Comparison of ENCODE assay signal across 14 cellular contexts in the genomic region with DNA sequence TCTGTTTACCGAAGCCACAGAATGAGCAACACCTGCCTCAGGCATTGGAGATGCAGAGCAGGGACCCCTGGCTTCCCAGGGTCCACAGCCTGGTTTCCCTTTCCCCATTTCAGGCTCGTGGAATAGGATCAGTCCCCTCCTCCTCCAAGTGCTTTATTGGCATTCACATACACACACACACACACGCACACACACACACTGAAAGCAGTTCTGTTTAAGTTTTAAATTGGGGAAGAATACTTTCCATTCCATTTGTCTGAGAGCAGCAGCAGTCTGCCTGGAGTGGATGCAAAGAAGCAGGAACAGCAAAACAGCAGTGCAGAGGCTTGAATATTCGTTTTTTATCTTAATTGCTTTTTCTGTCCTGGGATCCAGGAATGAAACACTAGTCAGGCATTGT. TPM values are rescaled to one million over a fixed set of nuclear protein-coding genes. Genes with fewer than 3 reads are reported as not detected.
DNase-seq lines count a peak whose midpoint lies in the region; ATAC-seq and TF ChIP-seq lines count a peak whose summit lies in the region.
"Had no signal": no experiment of that assay in that cellular context is flagged by ENCODE, and none has a peak within 500 bp of the region (broad histone marks: within the 10 kb centered on the region; RNA-seq: fewer than 3 reads in every experiment).

No MANE protein-coding gene starts in this region.

- peaks cover 21% of the 10 kb centered on the region for H3K4me1 ChIP-seq in GM23248 (ENCODE audit: insufficient read depth)

- H3K27ac ChIP-seq in GM23248 (no peak overlapping the region), coronary artery (peak overlapping the region; percentile 21 to 85)
- H3K27ac ChIP-seq: RWPE1 had no signal

- no peak overlapping the region for H2AFZ ChIP-seq in GM23248

- no peaks in the 10 kb centered on the region for H3K9me3 ChIP-seq in GM23248 (ENCODE audit: low read depth)

- ATAC-seq in naive thymus-derived CD8-positive, alpha-beta T cell = no peak
- no peak for ATAC-seq in HG02981 (IDR thresholded peaks at IDR 0.05; ENCODE audit: unreplicated experiment)
- ATAC-seq: stimulated activated memory B cell treated with anti-CD40 and anti-IgM and Interleukin-4, amounts not matched to agents 10 μg/mL and 1 μg/mL and 100 μg/mL, for 72 hours; WTC11 had no signal

- H3K79me2 ChIP-seq in GM23248 (ENCODE audit: insufficient read depth) = peaks cover 11% of the 10 kb centered on the region

- H3F3A ChIP-seq in GM23248 (ENCODE audit: insufficient read depth) = peaks cover 10% of the 10 kb centered on the region; the same call in 1 of the 2 replicates

- H3K4me3 Mint-ChIP-seq in naive thymus-derived CD8-positive, alpha-beta T cell = peak overlapping the region in 9 of 10 donors; percentile 12 to 96 (median 86)
- H3K4me3 Mint-ChIP-seq: memory B cell; stimulated activated memory B cell treated with anti-CD40 and anti-IgM and Interleukin-4, amounts not matched to agents 10 μg/mL and 1 μg/mL and 100 μg/mL, for 72 hours; WTC11 had no signal

- H3K36me3 Mint-ChIP-seq in naive thymus-derived CD8-positive, alpha-beta T cell = peaks cover 0 to 33% (median 8%) of the 10 kb centered on the region in 3 donors
- H3K36me3 Mint-ChIP-seq: WTC11 had no signal

- H3K27ac Mint-ChIP-seq in naive thymus-derived CD8-positive, alpha-beta T cell = peak overlapping the region; percentile 92 to 99 (median 98)
- H3K27ac Mint-ChIP-seq: memory B cell; stimulated activated memory B cell treated with anti-CD40 and anti-IgM and Interleukin-4, amounts not matched to agents 10 μg/mL and 1 μg/mL and 100 μg/mL, for 72 hours; WTC11 had no signal

- in situ Hi-C loops in GM23248 (cut with MboI) = no loop called here

- DNase-seq in AG08396 (ENCODE audit: low spot score) (peak; percentile 73), GM23248 (peak; percentile 58), coronary artery (ENCODE audit: low spot score) (no peak), HuH-7 (ENCODE audit: low spot score) (no peak), cerebellar nuclear complex (lab: John Stamatoyannopoulos, UW) (no peak), NAMALWA (ENCODE audit: low spot score) (no peak)
- no peak for DNase-seq in naive thymus-derived CD8-positive, alpha-beta T cell
- DNase-seq: NCI-H2171 had no signal

- POLR2A ChIA-PET in naive thymus-derived CD8-positive, alpha-beta T cell (lab: Charles Lee) = interaction anchor here (2.7 to 22.6 kb wide), 4 partner anchors 5 to 75 kb away, joined by 9 to 462 read pairs (median 337); partner anchors contain the start of genes AMIGO1, CYB561D1, GPR61 and PSMA5

- peaks cover 0 to 7% (median 0%) of the 10 kb centered on the region in 9 donors for H3K9me3 Mint-ChIP-seq in naive thymus-derived CD8-positive, alpha-beta T cell
- H3K9me3 Mint-ChIP-seq: memory B cell; stimulated activated memory B cell treated with anti-CD40 and anti-IgM and Interleukin-4, amounts not matched to agents 10 μg/mL and 1 μg/mL and 100 μg/mL, for 72 hours; WTC11 had no signal

- TF ChIP-seq CTCF in coronary artery (IDR thresholded peaks at IDR 0.05) = no peak

- H3K27me3 Mint-ChIP-seq in naive thymus-derived CD8-positive, alpha-beta T cell = no peaks in the 10 kb centered on the region
- H3K27me3 Mint-ChIP-seq: memory B cell; stimulated activated memory B cell treated with anti-CD40 and anti-IgM and Interleukin-4, amounts not matched to agents 10 μg/mL and 1 μg/mL and 100 μg/mL, for 72 hours had no signal

- peaks cover 45 to 93% (median 91%) of the 10 kb centered on the region in 4 donors for H3K4me1 Mint-ChIP-seq in naive thymus-derived CD8-positive, alpha-beta T cell

- WGBS in GM23248 (ENCODE audit: low coverage in 1 of 2, low lambda C conversion rate in 2 of 2, missing lambda C conversion rate in 2 of 2), 2 experiments = 31 to 42% methylated on average over 4 of the region's 4 CpGs

- 0 out of 2 replicates have a peak, but pooled peaks cover 5% of the 10 kb centered on the region for H3K36me3 ChIP-seq in GM23248 (ENCODE audit: low read depth)

- no peak overlapping the region for H3K9ac ChIP-seq in GM23248

- no peaks in the 10 kb centered on the region for H3K9me2 ChIP-seq in GM23248 (ENCODE audit: insufficient read depth)

- no peak overlapping the region for H3K4me2 ChIP-seq in GM23248 (ENCODE audit: unreplicated experiment)

- H3K27me3 ChIP-seq in GM23248 (replicated peaks; ENCODE audit: insufficient read depth) = no peaks in the 10 kb centered on the region

- no peak overlapping the region for H3K4me3 ChIP-seq in GM23248
- H3K4me3 ChIP-seq in coronary artery = peak overlapping the region; percentile 33

- no peaks in the 10 kb centered on the region for H4K20me1 ChIP-seq in GM23248 (ENCODE audit: insufficient read depth)

RNA-seq across cellular contexts. Expression of gene CYB561D1, which starts 7.0 kb away (rescaled TPM):
- total RNA-seq in GM23248 (2014; rRNA removed; shearing (Covaris generic)) = 9.5 and 9.6 TPM in 2 replicates
- 5.5 and 5.9 TPM in 2 replicates for polyA plus RNA-seq in GM23248 (2016; fragmentation: Nextera tagmentation; extraction: Ambion mirVana)
- 10 to 100 TPM; 29.5 to 33.6 TPM for total RNA-seq in naive thymus-derived CD8-positive, alpha-beta T cell
- 10 to 100 TPM; 12.4 to 20.2 (median 13.9) TPM for polyA plus RNA-seq in naive thymus-derived CD8-positive, alpha-beta T cell

RNA-seq across cellular contexts. Expression of gene AMIGO1, which starts 8.6 kb away (rescaled TPM):
- total RNA-seq in GM23248 (2014; rRNA removed; shearing (Covaris generic)) = 2.7 and 2.8 TPM in 2 replicates
- polyA plus RNA-seq in GM23248 (2016; fragmentation: Nextera tagmentation; extraction: Ambion mirVana) = 1.3 and 1.7 TPM in 2 replicates
- 10 to 100 TPM; 32.8 to 33.3 TPM for total RNA-seq in naive thymus-derived CD8-positive, alpha-beta T cell
- polyA plus RNA-seq in naive thymus-derived CD8-positive, alpha-beta T cell = 10 to 100 TPM; 17.8 to 42.2 (median 25.4) TPM

RNA-seq across cellular contexts. Expression of gene ATXN7L2, which starts 17.2 kb away (rescaled TPM):
- total RNA-seq in GM23248 (2014; rRNA removed; shearing (Covaris generic)) = 2.1 and 5.3 TPM in 2 replicates
- polyA plus RNA-seq in GM23248 (2016; fragmentation: Nextera tagmentation; extraction: Ambion mirVana) = 3.0 and 3.3 TPM in 2 replicates
- total RNA-seq in naive thymus-derived CD8-positive, alpha-beta T cell = 10 to 100 TPM; 12.7 to 14.1 TPM
- 10 to 100 TPM in 1 of 3 donors, 1 to 10 TPM in 2; 4.3 to 10.7 (median 8.6) TPM for polyA plus RNA-seq in naive thymus-derived CD8-positive, alpha-beta T cell

RNA-seq across cellular contexts. Expression of gene SYPL2, which starts 34.5 kb away (rescaled TPM):
- total RNA-seq in GM23248 (2014; rRNA removed; shearing (Covaris generic)) = 0.11 and 0.13 TPM in 2 replicates
- polyA plus RNA-seq in GM23248 (2016; fragmentation: Nextera tagmentation; extraction: Ambion mirVana) = 0.38 and 0.60 TPM in 2 replicates
- not detected for total RNA-seq in naive thymus-derived CD8-positive, alpha-beta T cell
- under 1 TPM in 1 of 3 donors, not detected in 2; 0.22 TPM for polyA plus RNA-seq in naive thymus-derived CD8-positive, alpha-beta T cell

RNA-seq across cellular contexts. Expression of gene GPR61, which starts 38.8 kb away (rescaled TPM):
- total RNA-seq in GM23248 (2014; rRNA removed; shearing (Covaris generic)) = not detected in 2 replicates
- not detected in 2 replicates for polyA plus RNA-seq in GM23248 (2016; fragmentation: Nextera tagmentation; extraction: Ambion mirVana)
- total RNA-seq in naive thymus-derived CD8-positive, alpha-beta T cell = 1 to 10 TPM; 1.0 to 1.2 TPM
- 1 to 10 TPM in 1 of 3 donors, under 1 TPM in 1, not detected in 1; 0.71 to 1.1 TPM for polyA plus RNA-seq in naive thymus-derived CD8-positive, alpha-beta T cell
- polyA plus RNA-seq: adipose tissue had no signal

Comparison
In these comparisons a context has a peak if more than half of its experiments do, and no peak if none do; other contexts are left out.
1. DNase-seq: peak in AG08396 (single experiment) and GM23248 (single experiment); none in coronary artery (single experiment), naive thymus-derived CD8-positive, alpha-beta T cell (0 of 10), HuH-7 (single experiment), cerebellar nuclear complex (0 of 2) and NAMALWA (single experiment).